In the genomic region with DNA sequence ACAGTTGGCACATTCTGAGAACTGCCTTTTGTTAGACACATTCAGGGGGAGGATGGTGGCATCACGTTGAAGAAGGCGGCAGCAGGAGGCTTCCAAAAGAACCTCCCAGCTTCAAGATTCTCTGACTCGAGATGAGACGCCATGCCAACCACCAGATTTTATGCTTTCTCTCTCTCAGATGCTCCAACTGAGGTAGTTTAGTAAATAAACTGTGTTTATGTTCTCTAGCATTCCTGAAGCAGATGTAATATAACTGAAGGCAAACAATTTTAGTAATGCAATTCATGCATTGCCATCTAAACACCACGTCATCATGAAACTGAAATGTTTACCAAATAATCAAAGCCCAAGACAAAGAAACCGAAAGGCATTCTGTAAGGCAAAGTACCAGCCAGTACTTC, we compare ENCODE assay signal across 12 cellular contexts.
DNase-seq lines count a peak whose midpoint lies in the region; ATAC-seq lines count a peak whose summit lies in the region.
"Had no signal": no experiment of that assay in that cellular context is flagged by ENCODE, and none has a peak within 500 bp of the region (broad histone marks: within the 10 kb centered on the region; RNA-seq: fewer than 3 reads in every experiment).

No MANE protein-coding gene starts in this region.

- H3K4me2 ChIP-seq in Karpas-422 (ENCODE audit: low read depth, low read length, poor library complexity, severe bottlenecking) = peak overlapping the region; percentile 10

- peaks cover 70 to 79% of the 10 kb centered on the region in 2 donors for H3K4me1 Mint-ChIP-seq in effector memory CD8-positive, alpha-beta T cell (ENCODE audit: low read depth in 2 of 2)
- H3K4me1 Mint-ChIP-seq: H9 had no signal

- DNase-seq in DMS53 treated with DMSO at 0.1 percent for 48 hours (lab: John Stamatoyannopoulos, UW; ENCODE audit: unreplicated experiment) (peak; percentile 97), Karpas-422 (no peak), NCI-H82 treated with DMSO at 0.1 percent for 48 hours (lab: John Stamatoyannopoulos, UW; ENCODE audit: unreplicated experiment) (no peak), NCI-H2029 treated with DMSO at 0.1 percent for 48 hours (lab: John Stamatoyannopoulos, UW) (no peak), NCI-H345 (lab: John Stamatoyannopoulos, UW) (no peak), NCI-H2081 (lab: John Stamatoyannopoulos, UW) (no peak)
- DNase-seq in effector memory CD8-positive, alpha-beta T cell = peak; percentile 16 to 30 (median 24)
- DNase-seq: H9; NCI-H1105; right cardiac atrium; stimulated activated naive CD4-positive, alpha-beta T cell treated with Interleukin-2 at 50 U/mL for 16 hours had no signal

- no peaks in the 10 kb centered on the region for H3K9me2 ChIP-seq in Karpas-422 (replicated peaks; ENCODE audit: insufficient read depth, low read length)

- no peaks in the 10 kb centered on the region for H3K9me3 ChIP-seq in Karpas-422 (ENCODE audit: low read length)

- peaks cover 8% of the 10 kb centered on the region for H3K36me3 Mint-ChIP-seq in effector memory CD8-positive, alpha-beta T cell (ENCODE audit: insufficient read depth)

- H3K9me3 Mint-ChIP-seq in effector memory CD8-positive, alpha-beta T cell = peaks cover 4 to 8% of the 10 kb centered on the region in 2 donors

- no peak overlapping the region for H2AFZ ChIP-seq in Karpas-422 (ENCODE audit: low read length)

- H3K4me1 ChIP-seq in Karpas-422 (ENCODE audit: low read length) = peaks cover 59% of the 10 kb centered on the region

- H3K27me3 Mint-ChIP-seq in effector memory CD8-positive, alpha-beta T cell = no peaks in the 10 kb centered on the region

- peaks cover 94% of the 10 kb centered on the region for H3K79me2 ChIP-seq in Karpas-422 (ENCODE audit: low read length)

- H3K4me3 Mint-ChIP-seq in effector memory CD8-positive, alpha-beta T cell = peak overlapping the region; percentile 72 to 80
- H3K4me3 Mint-ChIP-seq: H9 had no signal

- peak overlapping the region; percentile 88 to 95 for H3K27ac Mint-ChIP-seq in effector memory CD8-positive, alpha-beta T cell
- H3K27ac Mint-ChIP-seq: H9 had no signal

- ATAC-seq in GM19351 (IDR thresholded peaks at IDR 0.05; ENCODE audit: unreplicated experiment) = peak; percentile 60
- ATAC-seq in effector memory CD8-positive, alpha-beta T cell (replicated peaks) = peak; percentile 69
- ATAC-seq: right cardiac atrium had no signal

- peak overlapping the region; percentile 48; the same call in 1 of the 2 replicates for H3K27ac ChIP-seq in Karpas-422 (ENCODE audit: low read length)

- H3K9ac ChIP-seq in Karpas-422 (ENCODE audit: low read length) = no peak overlapping the region

- no peaks in the 10 kb centered on the region for H4K20me1 ChIP-seq in Karpas-422 (ENCODE audit: insufficient read depth, low read depth, low read length)

- no peaks in the 10 kb centered on the region for H3K27me3 ChIP-seq in Karpas-422 (ENCODE audit: low read length)

- no peak overlapping the region for H3K4me3 ChIP-seq in Karpas-422 (ENCODE audit: low read length)

- peaks cover 10% of the 10 kb centered on the region for H3K36me3 ChIP-seq in Karpas-422 (ENCODE audit: insufficient read depth, low read length)

Comparison
In these comparisons a context has a peak if more than half of its experiments do, and no peak if none do; other contexts are left out.
1. DNase-seq: peak in DMS53 treated with DMSO at 0.1 percent for 48 hours (single experiment) and effector memory CD8-positive, alpha-beta T cell (3 of 3); none in Karpas-422 (single experiment), NCI-H82 treated with DMSO at 0.1 percent for 48 hours (single experiment), NCI-H2029 treated with DMSO at 0.1 percent for 48 hours (single experiment), NCI-H345 (single experiment) and NCI-H2081 (0 of 2).